In the genomic region with DNA sequence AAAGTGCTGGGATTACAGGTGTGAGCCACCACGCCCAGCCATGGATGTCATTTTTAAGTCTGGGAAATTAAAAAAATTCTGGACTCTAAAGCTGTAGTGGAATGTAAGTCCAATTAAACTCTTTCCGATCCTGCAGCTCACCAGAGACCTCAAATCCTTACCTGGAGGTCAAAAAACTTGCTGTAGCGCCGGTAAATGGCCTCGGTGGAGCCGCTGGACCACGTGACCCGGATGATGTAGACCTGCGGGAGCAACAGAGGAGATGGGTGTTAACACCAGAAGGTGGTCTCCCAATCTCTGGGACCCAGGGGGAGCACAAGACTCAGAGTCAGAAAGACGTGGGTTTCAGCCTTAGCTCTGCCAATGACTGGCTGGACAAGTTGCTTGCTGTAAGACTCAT, we compare ENCODE assay signal across 26 cellular contexts. TPM values are rescaled to one million over a fixed set of nuclear protein-coding genes. Genes with fewer than 3 reads are reported as not detected.
"Had no signal": no experiment of that assay in that cellular context is flagged by ENCODE, and none has a peak within 500 bp of the region (broad histone marks: within the 10 kb centered on the region; RNA-seq: fewer than 3 reads in every experiment).

No MANE protein-coding gene starts in this region.

- H3K9me3 ChIP-seq: heart left ventricle, neutrophil, ovary, right lobe of liver had no signal

- H3K27ac ChIP-seq: neutrophil, WERI-Rb-1 had no signal

- H3K36me3 ChIP-seq: neutrophil, ovary, right lobe of liver, WERI-Rb-1 had no signal

- H3K4me3 Mint-ChIP-seq: activated CD4-positive, alpha-beta memory T cell treated with anti-CD3 and anti-CD28 coated beads, Interleukin-2, amount 10 ng/mL, durations not matched to agents 7 days and 5 days; activated CD4-positive, alpha-beta T cell treated with anti-CD3 and anti-CD28 coated beads, Interleukin-2, amount 10 ng/mL, durations not matched to agents 24 days and 14 days; activated naive CD4-positive, alpha-beta T cell treated with anti-CD3 and anti-CD28 coated beads, Interleukin-2, amount 50 U/mL, for 24 hours; activated naive CD8-positive, alpha-beta T cell treated with anti-CD3 and anti-CD28 coated beads, Interleukin-2, amount 50 U/mL, for 24 hours; activated T-cell treated with anti-CD3 and anti-CD28 coated beads, Interleukin-2, amount 50 U/mL, for 4 hours; endodermal cell; immature natural killer cell; mesothelial cell of epicardium; naive B cell; nephron progenitor cell; stimulated activated naive CD8-positive, alpha-beta T cell treated with anti-CD3 and anti-CD28 coated beads, Interleukin-15, Interleukin-2, amounts not matched to agents 100 ng/mL and 50 ng/mL, for 24 hours; T-helper 17 cell; type B pancreatic cell had no signal

- H3K4me3 ChIP-seq: heart left ventricle, ovary, right lobe of liver, skin epidermis had no signal

- H3K36me3 Mint-ChIP-seq: activated naive CD4-positive, alpha-beta T cell treated with anti-CD3 and anti-CD28 coated beads, Interleukin-2, amount 50 U/mL, for 24 hours; immature natural killer cell; naive B cell had no signal

- H3K4me1 Mint-ChIP-seq: activated naive CD4-positive, alpha-beta T cell treated with anti-CD3 and anti-CD28 coated beads, Interleukin-2, amount 50 U/mL, for 24 hours; immature natural killer cell; naive B cell; T-helper 17 cell had no signal

- H3K27me3 Mint-ChIP-seq: activated naive CD4-positive, alpha-beta T cell treated with anti-CD3 and anti-CD28 coated beads, Interleukin-2, amount 50 U/mL, for 24 hours; progenitor cell of endocrine pancreas; type B pancreatic cell had no signal

- DNase-seq: activated CD4-positive, alpha-beta memory T cell treated with anti-CD3 and anti-CD28 coated beads, Interleukin-2, amount 10 ng/mL, durations not matched to agents 7 days and 5 days; activated CD4-positive, alpha-beta T cell treated with anti-CD3 and anti-CD28 coated beads, Interleukin-2, amount 10 ng/mL, durations not matched to agents 24 days and 14 days; activated naive CD8-positive, alpha-beta T cell treated with anti-CD3 and anti-CD28 coated beads, Interleukin-2, amount 50 U/mL, for 24 hours; activated T-cell treated with anti-CD3 and anti-CD28 coated beads, Interleukin-2, amount 50 U/mL, for 4 hours; cortex of kidney; endodermal cell; hypothalamus; immature natural killer cell; naive B cell; nephron progenitor cell; ovary; right lobe of liver; stimulated activated CD4-positive, alpha-beta T cell treated with anti-CD3 and anti-CD28 coated beads, Interleukin-12 subunit alpha, Interleukin-12 subunit beta, amount 100 ng/mL, for 4 hours; stimulated activated CD4-positive, alpha-beta T cell treated with anti-CD3 and anti-CD28 coated beads, Interleukin-4, amount 100 ng/mL, for 1 hour; T-helper 17 cell; T1000; WERI-Rb-1 had no signal

- H3K9me3 Mint-ChIP-seq: activated CD4-positive, alpha-beta memory T cell treated with anti-CD3 and anti-CD28 coated beads, Interleukin-2, amount 10 ng/mL, durations not matched to agents 7 days and 5 days; activated CD4-positive, alpha-beta T cell treated with anti-CD3 and anti-CD28 coated beads, Interleukin-2, amount 10 ng/mL, durations not matched to agents 24 days and 14 days; activated naive CD4-positive, alpha-beta T cell treated with anti-CD3 and anti-CD28 coated beads, Interleukin-2, amount 50 U/mL, for 24 hours; activated naive CD8-positive, alpha-beta T cell treated with anti-CD3 and anti-CD28 coated beads, Interleukin-2, amount 50 U/mL, for 24 hours; activated T-cell treated with anti-CD3 and anti-CD28 coated beads, Interleukin-2, amount 50 U/mL, for 4 hours; activated T-helper 2 cell treated with anti-CD3 and anti-CD28 coated beads, Interferon-gamma antibody, Interleukin-2, Interleukin-4, amounts not matched to agents 10 μg/mL and 5 μg/mL and 100 μg/mL, durations not matched to agents 14 hours and 24 hours and 36 hours; endodermal cell; immature natural killer cell; mesothelial cell of epicardium; nephron progenitor cell; stimulated activated naive CD8-positive, alpha-beta T cell treated with anti-CD3 and anti-CD28 coated beads, Interleukin-15, Interleukin-2, amounts not matched to agents 100 ng/mL and 50 ng/mL, for 24 hours; type B pancreatic cell had no signal

- H3K27ac Mint-ChIP-seq: activated CD4-positive, alpha-beta memory T cell treated with anti-CD3 and anti-CD28 coated beads, Interleukin-2, amount 10 ng/mL, durations not matched to agents 7 days and 5 days; activated CD4-positive, alpha-beta T cell treated with anti-CD3 and anti-CD28 coated beads, Interleukin-2, amount 10 ng/mL, durations not matched to agents 24 days and 14 days; activated naive CD4-positive, alpha-beta T cell treated with anti-CD3 and anti-CD28 coated beads, Interleukin-2, amount 50 U/mL, for 24 hours; activated naive CD8-positive, alpha-beta T cell treated with anti-CD3 and anti-CD28 coated beads, Interleukin-2, amount 50 U/mL, for 24 hours; activated T-helper 2 cell treated with anti-CD3 and anti-CD28 coated beads, Interferon-gamma antibody, Interleukin-2, Interleukin-4, amounts not matched to agents 10 μg/mL and 5 μg/mL and 100 μg/mL, durations not matched to agents 14 hours and 24 hours and 36 hours; endodermal cell; immature natural killer cell; mesothelial cell of epicardium; naive B cell; nephron progenitor cell; progenitor cell of endocrine pancreas; stimulated activated naive CD8-positive, alpha-beta T cell treated with anti-CD3 and anti-CD28 coated beads, Interleukin-15, Interleukin-2, amounts not matched to agents 100 ng/mL and 50 ng/mL, for 24 hours; T-helper 17 cell; type B pancreatic cell had no signal

- H3K27me3 ChIP-seq: heart left ventricle, ovary, right lobe of liver had no signal

RNA-seq across cellular contexts. Expression of a gene that starts 32.1 kb away (rescaled TPM):
- polyA plus RNA-seq: immature natural killer cell had no signal
